Comparison of ENCODE assay signal across 22 cellular contexts in genomic region chr1:109312246-109312645, GRCh38. TPM values are rescaled to one million over a fixed set of nuclear protein-coding genes. Genes with fewer than 3 reads are reported as not detected.
"Had no signal": no experiment of that assay in that cellular context is flagged by ENCODE, and none has a peak within 500 bp of the region (broad histone marks: within the 10 kb centered on the region; RNA-seq: fewer than 3 reads in every experiment).

No MANE protein-coding gene starts in this region.

- H3K79me2 ChIP-seq: parathyroid adenoma had no signal

- H3K27ac Mint-ChIP-seq: activated CD8-positive, alpha-beta T cell treated with anti-CD3 and anti-CD28 coated beads for 36 hours; activated naive CD8-positive, alpha-beta T cell; activated T-cell treated with anti-CD3 and anti-CD28 coated beads, Interleukin-2, amount 50 U/mL, for 72 hours; effector memory CD8-positive, alpha-beta T cell; naive thymus-derived CD4-positive, alpha-beta T cell; WTC11 had no signal

- H3K27ac ChIP-seq: body of pancreas, epithelial cell of prostate, heart right ventricle, neutrophil, parathyroid adenoma, vagina had no signal

- H3K4me3 Mint-ChIP-seq: activated CD8-positive, alpha-beta T cell treated with anti-CD3 and anti-CD28 coated beads for 36 hours; activated naive CD8-positive, alpha-beta T cell; activated T-cell treated with anti-CD3 and anti-CD28 coated beads, Interleukin-2, amount 50 U/mL, for 72 hours; effector memory CD8-positive, alpha-beta T cell; naive thymus-derived CD4-positive, alpha-beta T cell; WTC11 had no signal

- H3K4me1 ChIP-seq: body of pancreas, parathyroid adenoma, vagina had no signal

- H3K36me3 Mint-ChIP-seq: activated naive CD8-positive, alpha-beta T cell; naive thymus-derived CD4-positive, alpha-beta T cell had no signal

- DNase-seq: activated CD4-positive, alpha-beta T cell treated with anti-CD3 and anti-CD28 coated beads for 48 hours; activated CD8-positive, alpha-beta T cell treated with anti-CD3 and anti-CD28 coated beads for 36 hours; activated gamma-delta T cell treated with Interleukin-2 at 50 U/mL for 16 hours; activated T-cell treated with anti-CD3 and anti-CD28 coated beads, Interleukin-2, amount 50 U/mL, for 72 hours; amniotic stem cell; effector memory CD8-positive, alpha-beta T cell; gastrocnemius medialis; heart right ventricle; left colon; naive thymus-derived CD4-positive, alpha-beta T cell; stimulated activated CD4-positive, alpha-beta T cell treated with anti-CD3 and anti-CD28 coated beads, Interleukin-12 subunit alpha, Interleukin-12 subunit beta, amount 100 ng/mL, for 4 hours; stimulated activated CD4-positive, alpha-beta T cell treated with anti-CD3 and anti-CD28 coated beads, Interleukin-2, amount 100 ng/mL, for 24 hours; T-helper 2 cell had no signal

- H3K9me3 ChIP-seq: body of pancreas, gastrocnemius medialis, heart right ventricle, neutrophil, tibial nerve, vagina had no signal

- H3K27me3 ChIP-seq: body of pancreas, gastrocnemius medialis, heart right ventricle, neutrophil, tibial nerve, vagina had no signal

- H3K9me3 Mint-ChIP-seq: activated CD8-positive, alpha-beta T cell treated with anti-CD3 and anti-CD28 coated beads for 36 hours; activated T-cell treated with anti-CD3 and anti-CD28 coated beads, Interleukin-2, amount 50 U/mL, for 72 hours; effector memory CD8-positive, alpha-beta T cell; naive thymus-derived CD4-positive, alpha-beta T cell; WTC11 had no signal

- ATAC-seq: activated CD8-positive, alpha-beta T cell treated with anti-CD3 and anti-CD28 coated beads for 36 hours; activated T-cell treated with anti-CD3 and anti-CD28 coated beads, Interleukin-2, amount 50 U/mL, for 72 hours; body of pancreas; effector memory CD8-positive, alpha-beta T cell; gastrocnemius medialis; left colon; naive thymus-derived CD4-positive, alpha-beta T cell; WTC11 had no signal

- H3K4me3 ChIP-seq: body of pancreas, gastrocnemius medialis, heart right ventricle, tibial nerve, vagina had no signal

- H2AFZ ChIP-seq: parathyroid adenoma had no signal

- H3K9ac ChIP-seq: parathyroid adenoma had no signal

- H3K27me3 Mint-ChIP-seq: activated CD8-positive, alpha-beta T cell treated with anti-CD3 and anti-CD28 coated beads for 36 hours had no signal

RNA-seq across cellular contexts. Expression of gene MYBPHL, which starts 5.4 kb away (rescaled TPM):
- total RNA-seq: activated CD8-positive, alpha-beta T cell treated with anti-CD3 and anti-CD28 coated beads for 36 hours; activated T-cell treated with anti-CD3 and anti-CD28 coated beads, Interleukin-2, amount 50 U/mL, for 72 hours; body of pancreas; left colon; lung microvascular endothelial cell; naive thymus-derived CD4-positive, alpha-beta T cell; tibial nerve; vagina had no signal
